Comparison of ENCODE assay signal across 22 cellular contexts in the genomic region with DNA sequence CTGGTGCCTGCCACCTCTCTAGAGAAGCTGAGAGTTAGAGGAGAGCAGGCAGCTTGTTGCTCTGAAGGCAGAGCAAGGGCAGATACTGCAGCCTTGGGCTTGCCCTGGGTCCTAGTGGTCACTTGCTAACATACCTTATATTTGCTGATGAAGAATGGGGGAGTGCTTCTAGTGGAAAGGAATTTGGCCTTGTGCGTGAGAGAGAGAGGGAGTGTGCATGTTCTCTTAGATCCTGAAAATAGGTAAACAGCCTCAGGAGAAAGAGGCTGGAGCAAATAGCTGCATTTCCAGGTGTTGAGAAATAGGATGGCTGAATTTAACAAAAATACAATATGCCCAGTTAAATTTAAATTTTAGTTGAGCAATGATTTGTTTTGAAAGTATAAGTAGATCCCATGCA.
A peak's percentile ranks its signal among the peaks of the same experiment; 100 is the strongest.
DNase-seq lines count a peak whose midpoint lies in the region; ATAC-seq and TF ChIP-seq lines count a peak whose summit lies in the region.
"Had no signal": no experiment of that assay in that cellular context is flagged by ENCODE, and none has a peak within 500 bp of the region (broad histone marks: within the 10 kb centered on the region; RNA-seq: fewer than 3 reads in every experiment).

No MANE protein-coding gene starts in this region.

- peak; percentile 21; the same call in 1 of the 2 replicates for TF ChIP-seq RAD21 in Ishikawa (IDR thresholded peaks at IDR 0.05; ENCODE audit: low read depth)

- WGBS in upper lobe of left lung, 2 donors: 63 to 82% methylated on average over 1 of the region's 1 CpG

- peak in 1 of 6 experiments; percentile 34 for TF ChIP-seq CTCF in upper lobe of left lung (IDR thresholded peaks at IDR 0.05)

- H3K9me3 ChIP-seq in upper lobe of left lung: no peaks in the 10 kb centered on the region
- H3K9me3 ChIP-seq: body of pancreas, colonic mucosa, SJSA1, thoracic aorta had no signal

- no peaks in the 10 kb centered on the region for H3K36me3 ChIP-seq in upper lobe of left lung
- H3K36me3 ChIP-seq: colonic mucosa, SJSA1, thoracic aorta had no signal

- DNase-seq in cerebellum (ENCODE audit: low spot score): peak; percentile 5
- DNase-seq in left kidney (ENCODE audit: low read depth, low spot score): peak; percentile 94
- DNase-seq in upper lobe of left lung: no peak
- no peak for DNase-seq in NCI-H1436 (lab: John Stamatoyannopoulos, UW)
- no peak for DNase-seq in SK-N-DZ (ENCODE audit: low spot score)
- DNase-seq: activated CD4-positive, alpha-beta T cell treated with anti-CD3 and anti-CD28 coated beads, Interleukin-2, amount 50 U/mL, for 1 hour; activated CD8-positive, alpha-beta memory T cell treated with anti-CD3 and anti-CD28 coated beads, Interleukin-2, amount 50 U/mL, for 48 hours; AML-193; body of pancreas; colonic mucosa; IMR-90; midbrain; NCI-H1436 treated with DMSO at 0.1 percent for 48 hours; OCI-M1; stimulated activated CD4-positive, alpha-beta T cell treated with anti-CD3 and anti-CD28 coated beads, Interleukin-2, amount 100 ng/mL, for 24 hours; stimulated activated naive B cell treated with anti-CD40 and anti-IgM and Interleukin-4, amounts not matched to agents 10 μg/mL and 1 μg/mL and 100 μg/mL, for 72 hours had no signal

- H3K27ac ChIP-seq in upper lobe of left lung: peak overlapping the region in 1 of 4 donors; percentile 19
- H3K27ac ChIP-seq: body of pancreas, colonic mucosa, SJSA1, thoracic aorta, VCaP had no signal

- no peaks in the 10 kb centered on the region for H3K27me3 ChIP-seq in upper lobe of left lung
- H3K27me3 ChIP-seq: body of pancreas, colonic mucosa, SJSA1 had no signal

- no peak overlapping the region for H3K4me3 ChIP-seq in upper lobe of left lung
- H3K4me3 ChIP-seq: body of pancreas, colonic mucosa, SJSA1, thoracic aorta had no signal

- ATAC-seq in upper lobe of left lung (ENCODE audit: low FRiP score in 2 of 2): peak; percentile 23 to 49
- ATAC-seq in GM21576 (IDR thresholded peaks at IDR 0.05; ENCODE audit: unreplicated experiment): no peak
- ATAC-seq: body of pancreas; natural killer cell treated with Interleukin-12 subunit alpha and Interleukin-12 subunit beta and Interleukin-15 and Interleukin-18, amount 100 ng/mL, for 72 hours; stimulated activated naive B cell treated with anti-CD40 and anti-IgM and Interleukin-4, amounts not matched to agents 10 μg/mL and 1 μg/mL and 100 μg/mL, for 72 hours had no signal

- TF ChIP-seq EP300 in Ishikawa (IDR thresholded peaks at IDR 0.05; ENCODE audit: borderline replicate concordance): no peak
- no peak for TF ChIP-seq EP300 in upper lobe of left lung (IDR thresholded peaks at IDR 0.05)

- no peak for TF ChIP-seq POLR2A in upper lobe of left lung (IDR thresholded peaks at IDR 0.05)

- H3K4me1 ChIP-seq in upper lobe of left lung: no peaks in the 10 kb centered on the region
- H3K4me1 ChIP-seq: body of pancreas, colonic mucosa, SJSA1 had no signal

TF ChIP-seq in Ishikawa, 13 proteins besides CTCF, POLR2A, EP300 and RAD21:
- TF ChIP-seq TEAD4 (IDR thresholded peaks at IDR 0.05) (peak; percentile 70), TCF12 (IDR thresholded peaks at IDR 0.05; ENCODE audit: low read depth) (0 out of 2 replicates have a peak, but pooled peaks have one; percentile 22), CEBPB (IDR thresholded peaks at IDR 0.05) (no peak)

Comparison
In these comparisons a context has a peak if more than half of its experiments do, and no peak if none do; other contexts are left out.
1. DNase-seq: peak in cerebellum (single experiment) and left kidney (single experiment); none in upper lobe of left lung (0 of 2), NCI-H1436 (single experiment) and SK-N-DZ (single experiment).